ENCODE assay signal across 1 cellular context in the genomic region with DNA sequence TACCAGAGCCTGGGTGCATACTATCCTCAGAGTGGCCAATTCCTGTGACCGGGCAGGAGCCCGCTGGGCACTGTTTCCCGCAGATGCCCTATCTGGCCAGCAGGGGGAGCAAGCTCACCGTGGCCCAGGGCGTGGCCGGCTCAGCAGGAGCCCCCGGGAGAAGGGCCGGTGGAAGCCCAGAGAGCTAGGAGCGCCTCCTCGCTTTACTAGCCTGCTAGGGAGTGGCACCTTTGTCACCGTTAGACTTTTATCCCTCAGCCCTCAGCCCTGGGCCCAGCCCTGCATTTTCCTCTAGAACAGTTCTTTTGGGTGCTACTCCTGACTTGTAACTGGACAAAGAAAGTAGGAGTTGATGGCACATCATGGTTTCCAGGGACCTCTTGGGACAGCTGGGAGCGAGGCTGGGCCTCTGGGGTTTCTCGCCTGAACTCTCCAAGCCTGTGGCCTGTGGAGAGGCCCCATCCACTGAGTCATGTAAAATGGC.
TF ChIP-seq lines count a peak whose summit lies in the region.

No MANE protein-coding gene starts in this region.

TF ChIP-seq in HEK293, 187 proteins besides CTCF, POLR2A, EP300 and RAD21 (continued from another document):
- TF ChIP-seq, protein P1, sequence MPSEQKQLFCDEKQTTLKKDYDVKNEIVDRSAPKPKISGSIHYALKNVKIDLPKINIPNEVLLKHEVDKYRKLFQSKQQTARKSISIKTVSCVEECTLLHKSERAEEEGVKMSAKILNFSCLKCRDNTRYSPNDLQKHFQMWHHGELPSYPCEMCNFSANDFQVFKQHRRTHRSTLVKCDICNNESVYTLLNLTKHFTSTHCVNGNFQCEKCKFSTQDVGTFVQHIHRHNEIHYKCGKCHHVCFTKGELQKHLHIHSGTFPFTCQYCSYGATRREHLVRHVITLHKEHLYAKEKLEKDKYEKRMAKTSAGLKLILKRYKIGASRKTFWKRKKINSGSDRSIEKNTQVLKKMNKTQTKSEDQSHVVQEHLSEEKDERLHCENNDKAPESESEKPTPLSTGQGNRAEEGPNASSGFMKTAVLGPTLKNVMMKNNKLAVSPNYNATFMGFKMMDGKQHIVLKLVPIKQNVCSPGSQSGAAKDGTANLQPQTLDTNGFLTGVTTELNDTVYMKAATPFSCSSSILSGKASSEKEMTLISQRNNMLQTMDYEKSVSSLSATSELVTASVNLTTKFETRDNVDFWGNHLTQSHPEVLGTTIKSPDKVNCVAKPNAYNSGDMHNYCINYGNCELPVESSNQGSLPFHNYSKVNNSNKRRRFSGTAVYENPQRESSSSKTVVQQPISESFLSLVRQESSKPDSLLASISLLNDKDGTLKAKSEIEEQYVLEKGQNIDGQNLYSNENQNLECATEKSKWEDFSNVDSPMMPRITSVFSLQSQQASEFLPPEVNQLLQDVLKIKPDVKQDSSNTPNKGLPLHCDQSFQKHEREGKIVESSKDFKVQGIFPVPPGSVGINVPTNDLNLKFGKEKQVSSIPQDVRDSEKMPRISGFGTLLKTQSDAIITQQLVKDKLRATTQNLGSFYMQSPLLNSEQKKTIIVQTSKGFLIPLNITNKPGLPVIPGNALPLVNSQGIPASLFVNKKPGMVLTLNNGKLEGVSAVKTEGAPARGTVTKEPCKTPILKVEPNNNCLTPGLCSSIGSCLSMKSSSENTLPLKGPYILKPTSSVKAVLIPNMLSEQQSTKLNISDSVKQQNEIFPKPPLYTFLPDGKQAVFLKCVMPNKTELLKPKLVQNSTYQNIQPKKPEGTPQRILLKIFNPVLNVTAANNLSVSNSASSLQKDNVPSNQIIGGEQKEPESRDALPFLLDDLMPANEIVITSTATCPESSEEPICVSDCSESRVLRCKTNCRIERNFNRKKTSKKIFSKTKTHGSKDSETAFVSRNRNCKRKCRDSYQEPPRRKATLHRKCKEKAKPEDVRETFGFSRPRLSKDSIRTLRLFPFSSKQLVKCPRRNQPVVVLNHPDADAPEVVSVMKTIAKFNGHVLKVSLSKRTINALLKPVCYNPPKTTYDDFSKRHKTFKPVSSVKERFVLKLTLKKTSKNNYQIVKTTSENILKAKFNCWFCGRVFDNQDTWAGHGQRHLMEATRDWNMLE (tag by site-specific recombination; conservative IDR thresholded peaks at IDR 0.05; ENCODE audit: low read depth): no peak
- TF ChIP-seq ZNF48 (tag by site-specific recombination; IDR thresholded peaks at IDR 0.05): no peak
- no peak for TF ChIP-seq PRDM1 (tag by site-specific recombination; IDR thresholded peaks at IDR 0.05)
- peak; percentile 76; the same call in 1 of the 2 replicates for TF ChIP-seq ZNF660 (tag by site-specific recombination; IDR thresholded peaks at IDR 0.05)
- TF ChIP-seq, protein P2, sequence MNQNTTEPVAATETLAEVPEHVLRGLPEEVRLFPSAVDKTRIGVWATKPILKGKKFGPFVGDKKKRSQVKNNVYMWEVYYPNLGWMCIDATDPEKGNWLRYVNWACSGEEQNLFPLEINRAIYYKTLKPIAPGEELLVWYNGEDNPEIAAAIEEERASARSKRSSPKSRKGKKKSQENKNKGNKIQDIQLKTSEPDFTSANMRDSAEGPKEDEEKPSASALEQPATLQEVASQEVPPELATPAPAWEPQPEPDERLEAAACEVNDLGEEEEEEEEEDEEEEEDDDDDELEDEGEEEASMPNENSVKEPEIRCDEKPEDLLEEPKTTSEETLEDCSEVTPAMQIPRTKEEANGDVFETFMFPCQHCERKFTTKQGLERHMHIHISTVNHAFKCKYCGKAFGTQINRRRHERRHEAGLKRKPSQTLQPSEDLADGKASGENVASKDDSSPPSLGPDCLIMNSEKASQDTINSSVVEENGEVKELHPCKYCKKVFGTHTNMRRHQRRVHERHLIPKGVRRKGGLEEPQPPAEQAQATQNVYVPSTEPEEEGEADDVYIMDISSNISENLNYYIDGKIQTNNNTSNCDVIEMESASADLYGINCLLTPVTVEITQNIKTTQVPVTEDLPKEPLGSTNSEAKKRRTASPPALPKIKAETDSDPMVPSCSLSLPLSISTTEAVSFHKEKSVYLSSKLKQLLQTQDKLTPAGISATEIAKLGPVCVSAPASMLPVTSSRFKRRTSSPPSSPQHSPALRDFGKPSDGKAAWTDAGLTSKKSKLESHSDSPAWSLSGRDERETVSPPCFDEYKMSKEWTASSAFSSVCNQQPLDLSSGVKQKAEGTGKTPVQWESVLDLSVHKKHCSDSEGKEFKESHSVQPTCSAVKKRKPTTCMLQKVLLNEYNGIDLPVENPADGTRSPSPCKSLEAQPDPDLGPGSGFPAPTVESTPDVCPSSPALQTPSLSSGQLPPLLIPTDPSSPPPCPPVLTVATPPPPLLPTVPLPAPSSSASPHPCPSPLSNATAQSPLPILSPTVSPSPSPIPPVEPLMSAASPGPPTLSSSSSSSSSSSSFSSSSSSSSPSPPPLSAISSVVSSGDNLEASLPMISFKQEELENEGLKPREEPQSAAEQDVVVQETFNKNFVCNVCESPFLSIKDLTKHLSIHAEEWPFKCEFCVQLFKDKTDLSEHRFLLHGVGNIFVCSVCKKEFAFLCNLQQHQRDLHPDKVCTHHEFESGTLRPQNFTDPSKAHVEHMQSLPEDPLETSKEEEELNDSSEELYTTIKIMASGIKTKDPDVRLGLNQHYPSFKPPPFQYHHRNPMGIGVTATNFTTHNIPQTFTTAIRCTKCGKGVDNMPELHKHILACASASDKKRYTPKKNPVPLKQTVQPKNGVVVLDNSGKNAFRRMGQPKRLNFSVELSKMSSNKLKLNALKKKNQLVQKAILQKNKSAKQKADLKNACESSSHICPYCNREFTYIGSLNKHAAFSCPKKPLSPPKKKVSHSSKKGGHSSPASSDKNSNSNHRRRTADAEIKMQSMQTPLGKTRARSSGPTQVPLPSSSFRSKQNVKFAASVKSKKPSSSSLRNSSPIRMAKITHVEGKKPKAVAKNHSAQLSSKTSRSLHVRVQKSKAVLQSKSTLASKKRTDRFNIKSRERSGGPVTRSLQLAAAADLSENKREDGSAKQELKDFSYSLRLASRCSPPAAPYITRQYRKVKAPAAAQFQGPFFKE (tag by site-specific recombination; IDR thresholded peaks at IDR 0.05; ENCODE audit: borderline replicate concordance): no peak
- TF ChIP-seq, protein P3, sequence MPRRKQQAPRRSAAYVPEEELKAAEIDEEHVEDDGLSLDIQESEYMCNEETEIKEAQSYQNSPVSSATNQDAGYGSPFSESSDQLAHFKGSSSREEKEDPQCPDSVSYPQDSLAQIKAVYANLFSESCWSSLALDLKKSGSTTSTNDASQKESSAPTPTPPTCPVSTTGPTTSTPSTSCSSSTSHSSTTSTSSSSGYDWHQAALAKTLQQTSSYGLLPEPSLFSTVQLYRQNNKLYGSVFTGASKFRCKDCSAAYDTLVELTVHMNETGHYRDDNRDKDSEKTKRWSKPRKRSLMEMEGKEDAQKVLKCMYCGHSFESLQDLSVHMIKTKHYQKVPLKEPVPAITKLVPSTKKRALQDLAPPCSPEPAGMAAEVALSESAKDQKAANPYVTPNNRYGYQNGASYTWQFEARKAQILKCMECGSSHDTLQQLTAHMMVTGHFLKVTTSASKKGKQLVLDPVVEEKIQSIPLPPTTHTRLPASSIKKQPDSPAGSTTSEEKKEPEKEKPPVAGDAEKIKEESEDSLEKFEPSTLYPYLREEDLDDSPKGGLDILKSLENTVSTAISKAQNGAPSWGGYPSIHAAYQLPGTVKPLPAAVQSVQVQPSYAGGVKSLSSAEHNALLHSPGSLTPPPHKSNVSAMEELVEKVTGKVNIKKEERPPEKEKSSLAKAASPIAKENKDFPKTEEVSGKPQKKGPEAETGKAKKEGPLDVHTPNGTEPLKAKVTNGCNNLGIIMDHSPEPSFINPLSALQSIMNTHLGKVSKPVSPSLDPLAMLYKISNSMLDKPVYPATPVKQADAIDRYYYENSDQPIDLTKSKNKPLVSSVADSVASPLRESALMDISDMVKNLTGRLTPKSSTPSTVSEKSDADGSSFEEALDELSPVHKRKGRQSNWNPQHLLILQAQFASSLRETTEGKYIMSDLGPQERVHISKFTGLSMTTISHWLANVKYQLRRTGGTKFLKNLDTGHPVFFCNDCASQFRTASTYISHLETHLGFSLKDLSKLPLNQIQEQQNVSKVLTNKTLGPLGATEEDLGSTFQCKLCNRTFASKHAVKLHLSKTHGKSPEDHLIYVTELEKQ (tag by site-specific recombination; IDR thresholded peaks at IDR 0.05; ENCODE audit: borderline replicate concordance): no peak
- TF ChIP-seq, protein P4, sequence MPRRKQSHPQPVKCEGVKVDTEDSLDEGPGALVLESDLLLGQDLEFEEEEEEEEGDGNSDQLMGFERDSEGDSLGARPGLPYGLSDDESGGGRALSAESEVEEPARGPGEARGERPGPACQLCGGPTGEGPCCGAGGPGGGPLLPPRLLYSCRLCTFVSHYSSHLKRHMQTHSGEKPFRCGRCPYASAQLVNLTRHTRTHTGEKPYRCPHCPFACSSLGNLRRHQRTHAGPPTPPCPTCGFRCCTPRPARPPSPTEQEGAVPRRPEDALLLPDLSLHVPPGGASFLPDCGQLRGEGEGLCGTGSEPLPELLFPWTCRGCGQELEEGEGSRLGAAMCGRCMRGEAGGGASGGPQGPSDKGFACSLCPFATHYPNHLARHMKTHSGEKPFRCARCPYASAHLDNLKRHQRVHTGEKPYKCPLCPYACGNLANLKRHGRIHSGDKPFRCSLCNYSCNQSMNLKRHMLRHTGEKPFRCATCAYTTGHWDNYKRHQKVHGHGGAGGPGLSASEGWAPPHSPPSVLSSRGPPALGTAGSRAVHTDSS (tag by site-specific recombination; IDR thresholded peaks at IDR 0.05): no peak
- no peak for TF ChIP-seq ZNF223 (tag by site-specific recombination; IDR thresholded peaks at IDR 0.05)
- TF ChIP-seq, protein P5, sequence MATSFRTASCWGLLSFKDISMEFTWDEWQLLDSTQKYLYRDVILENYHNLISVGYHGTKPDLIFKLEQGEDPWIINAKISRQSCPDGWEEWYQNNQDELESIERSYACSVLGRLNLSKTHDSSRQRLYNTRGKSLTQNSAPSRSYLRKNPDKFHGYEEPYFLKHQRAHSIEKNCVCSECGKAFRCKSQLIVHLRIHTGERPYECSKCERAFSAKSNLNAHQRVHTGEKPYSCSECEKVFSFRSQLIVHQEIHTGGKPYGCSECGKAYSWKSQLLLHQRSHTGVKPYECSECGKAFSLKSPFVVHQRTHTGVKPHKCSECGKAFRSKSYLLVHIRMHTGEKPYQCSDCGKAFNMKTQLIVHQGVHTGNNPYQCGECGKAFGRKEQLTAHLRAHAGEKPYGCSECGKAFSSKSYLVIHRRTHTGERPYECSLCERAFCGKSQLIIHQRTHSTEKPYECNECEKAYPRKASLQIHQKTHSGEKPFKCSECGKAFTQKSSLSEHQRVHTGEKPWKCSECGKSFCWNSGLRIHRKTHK (tag by site-specific recombination; IDR thresholded peaks at IDR 0.05): no peak
